19 cellular contexts compared by ENCODE assay signal in the genomic region with DNA sequence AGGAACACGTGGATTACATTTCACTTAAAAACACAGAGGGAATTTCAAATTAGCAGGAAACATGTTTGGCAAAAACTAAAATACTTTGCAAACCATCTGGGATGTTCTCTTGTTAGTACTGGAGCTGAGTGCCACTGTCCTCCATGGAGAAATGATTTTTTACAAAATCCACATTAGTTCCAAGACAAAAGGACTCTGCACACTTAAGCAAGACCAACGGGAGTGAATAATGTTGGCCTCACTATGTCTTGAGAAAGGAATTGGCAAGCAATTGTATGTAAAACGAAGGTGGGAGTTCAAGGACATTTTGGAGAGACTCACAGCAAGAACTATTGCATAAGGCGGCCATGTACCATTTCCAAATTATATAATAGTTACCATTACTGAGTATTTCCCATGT.
"Had no signal": no experiment of that assay in that cellular context is flagged by ENCODE, and none has a peak within 500 bp of the region (broad histone marks: within the 10 kb centered on the region; RNA-seq: fewer than 3 reads in every experiment).

No MANE protein-coding gene starts in this region.

- H3K4me3 ChIP-seq: neural progenitor cell, testis, vagina had no signal

- H3K4me1 ChIP-seq: foreskin keratinocyte, testis had no signal

- H3K27ac ChIP-seq: epithelial cell of prostate, foreskin keratinocyte, neural progenitor cell, testis, vagina had no signal

- DNase-seq: activated CD8-positive, alpha-beta memory T cell treated with anti-CD3 and anti-CD28 coated beads, Interleukin-2, amount 50 U/mL, for 4 hours; activated T-cell treated with anti-CD3 and anti-CD28 coated beads, Interleukin-2, amount 50 U/mL, for 24 hours; cortex of kidney; foreskin keratinocyte; glutamatergic neuron; hypothalamus; naive thymus-derived CD8-positive, alpha-beta T cell; posterior cingulate gyrus; retina; stimulated activated CD4-positive, alpha-beta T cell treated with anti-CD3 and anti-CD28 coated beads, Interleukin-12 subunit alpha, Interleukin-12 subunit beta, amount 100 ng/mL, for 4 hours; stimulated activated naive CD8-positive, alpha-beta T cell treated with anti-CD3 and anti-CD28 coated beads, Interleukin-15, amount 100 ng/mL, for 72 hours; T-helper 1 cell; testis; trophoblast cell had no signal

- H3K36me3 ChIP-seq: neural progenitor cell, vagina had no signal

- ATAC-seq: activated T-helper 17 cell treated with anti-CD3 and anti-CD28 coated beads, Interleukin-2, amount 50 U/mL, for 72 hours; foreskin keratinocyte; naive thymus-derived CD8-positive, alpha-beta T cell; stimulated activated naive CD8-positive, alpha-beta T cell treated with anti-CD3 and anti-CD28 coated beads, Interleukin-15, amount 100 ng/mL, for 72 hours; WTC11 had no signal

- H3K9me3 ChIP-seq: testis, vagina had no signal

- H3K27me3 ChIP-seq: foreskin keratinocyte, neural progenitor cell, testis, vagina had no signal
